10 cellular contexts compared by ENCODE assay signal in the genomic region with DNA sequence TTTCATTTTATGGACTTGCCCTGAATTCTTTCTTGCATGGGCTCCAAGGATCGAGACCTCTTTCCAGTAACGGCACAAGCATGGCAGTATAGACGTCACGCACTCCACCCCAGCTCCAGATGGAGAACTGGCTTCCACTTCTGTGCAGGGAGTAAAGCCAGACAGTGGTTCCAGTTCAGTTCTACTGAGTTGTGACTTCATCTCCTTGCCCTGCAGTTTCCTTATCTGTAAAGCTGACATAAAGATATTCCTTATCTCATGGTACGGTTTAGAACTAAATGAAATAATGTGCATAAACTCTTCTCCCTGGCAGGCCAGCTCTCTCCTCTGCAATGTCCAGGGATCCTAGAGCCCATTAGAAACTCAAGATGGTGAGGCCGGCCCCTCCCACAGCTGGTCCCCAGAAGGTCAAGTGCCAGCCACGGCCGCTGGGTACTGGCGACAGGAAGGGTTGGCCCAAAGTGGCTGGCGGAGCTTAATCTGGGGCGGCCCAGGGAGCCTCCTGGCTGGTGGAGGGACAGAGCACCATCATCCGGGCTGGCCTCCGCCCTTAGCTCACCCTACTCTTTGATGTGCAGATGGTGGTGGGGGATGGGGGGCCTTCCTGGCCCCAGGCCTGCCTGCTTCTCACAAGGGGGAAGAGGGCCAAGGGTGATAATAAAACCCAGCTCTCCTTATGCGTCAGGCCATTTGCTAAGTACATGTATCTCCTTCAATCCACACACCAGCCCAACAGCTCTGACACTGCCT. TPM values are rescaled to one million over a fixed set of nuclear protein-coding genes. Genes with fewer than 3 reads are reported as not detected.
A peak's percentile ranks its signal among the peaks of the same experiment; 100 is the strongest.
DNase-seq lines count a peak whose midpoint lies in the region; ATAC-seq and TF ChIP-seq lines count a peak whose summit lies in the region.
"Had no signal": no experiment of that assay in that cellular context is flagged by ENCODE, and none has a peak within 500 bp of the region (broad histone marks: within the 10 kb centered on the region; RNA-seq: fewer than 3 reads in every experiment).

No MANE protein-coding gene starts in this region.

- CTCF ChIA-PET in HEK293T (lab: Yijun Ruan, JAX) = interaction anchor here (1.1 to 2.7 kb wide), 2 partner anchors 22 to 92 kb away, joined by 3 to 9 read pairs; no protein-coding TSS in a partner anchor

- DNase-seq in activated CD4-positive, alpha-beta T cell treated with anti-CD3 and anti-CD28 coated beads, Interleukin-2, amount 10 ng/mL, durations not matched to agents 24 days and 14 days = no peak
- no peak for DNase-seq in activated CD4-positive, alpha-beta T cell treated with anti-CD3 and anti-CD28 coated beads for 4 hours
- DNase-seq in WERI-Rb-1 = peak; percentile 97
- no peak for DNase-seq in left cardiac atrium
- DNase-seq in type B pancreatic cell (ENCODE audit: extremely low spot score, unreplicated experiment) = no peak
- DNase-seq in NCI-H2196 (lab: John Stamatoyannopoulos, UW; ENCODE audit: unreplicated experiment) = no peak
- no peak for DNase-seq in HEK293T (ENCODE audit: extremely low spot score)

- H3K9me3 ChIP-seq in WERI-Rb-1 (ENCODE audit: severe bottlenecking) = peaks cover 6% of the 10 kb centered on the region

- H3K27me3 ChIP-seq in WERI-Rb-1 (ENCODE audit: insufficient read depth, low read depth, severe bottlenecking) = no peaks in the 10 kb centered on the region

- ATAC-seq in left cardiac atrium (peak; percentile 61 to 78), HG03520 (IDR thresholded peaks at IDR 0.05; ENCODE audit: unreplicated experiment) (no peak)

- intact Hi-C loops in activated CD4-positive, alpha-beta T cell treated with anti-CD3 and anti-CD28 coated beads, Interleukin-2, amount 10 ng/mL, durations not matched to agents 24 days and 14 days (cut with micrococcal nuclease) = no loop called here
- intact Hi-C loops in left cardiac atrium (cut with DNase I) = no loop called here

- H3K4me3 ChIP-seq in WERI-Rb-1 (ENCODE audit: low read depth, low read length) = no peak overlapping the region
- H3K4me3 ChIP-seq: A549 had no signal

- H3K27me3 Mint-ChIP-seq in activated CD4-positive, alpha-beta T cell treated with anti-CD3 and anti-CD28 coated beads, Interleukin-2, amount 10 ng/mL, durations not matched to agents 24 days and 14 days = peaks cover 9% of the 10 kb centered on the region
- no peaks in the 10 kb centered on the region for H3K27me3 Mint-ChIP-seq in type B pancreatic cell

- POLR2A ChIA-PET in HEK293T (lab: Yijun Ruan, JAX) = interaction anchor here (1.1 kb wide), 1 partner anchor 16 kb away, joined by 3 read pairs; no protein-coding TSS in a partner anchor

- H3K9me3 Mint-ChIP-seq in activated CD4-positive, alpha-beta T cell treated with anti-CD3 and anti-CD28 coated beads, Interleukin-2, amount 10 ng/mL, durations not matched to agents 24 days and 14 days = peaks cover 7% of the 10 kb centered on the region
- peaks cover 6% of the 10 kb centered on the region for H3K9me3 Mint-ChIP-seq in type B pancreatic cell

- no peaks in the 10 kb centered on the region for H3K36me3 ChIP-seq in WERI-Rb-1

- no peak overlapping the region for H3K4me3 Mint-ChIP-seq in activated CD4-positive, alpha-beta T cell treated with anti-CD3 and anti-CD28 coated beads, Interleukin-2, amount 10 ng/mL, durations not matched to agents 24 days and 14 days
- no peak overlapping the region for H3K4me3 Mint-ChIP-seq in type B pancreatic cell

- H3K27ac Mint-ChIP-seq in activated CD4-positive, alpha-beta T cell treated with anti-CD3 and anti-CD28 coated beads, Interleukin-2, amount 10 ng/mL, durations not matched to agents 24 days and 14 days = peak overlapping the region; percentile 49
- peak overlapping the region; percentile 57 for H3K27ac Mint-ChIP-seq in type B pancreatic cell

- peak overlapping the region; percentile 91 for H3K27ac ChIP-seq in WERI-Rb-1

- H3K36me3 Mint-ChIP-seq in activated CD4-positive, alpha-beta T cell treated with anti-CD3 and anti-CD28 coated beads, Interleukin-2, amount 10 ng/mL, durations not matched to agents 24 days and 14 days (ENCODE audit: low read depth) = no peaks in the 10 kb centered on the region
- H3K36me3 Mint-ChIP-seq in type B pancreatic cell = no peaks in the 10 kb centered on the region

- no peak for TF ChIP-seq CTCF in WERI-Rb-1 (IDR thresholded peaks at IDR 0.05; ENCODE audit: low read depth, low read length)
- TF ChIP-seq CTCF in type B pancreatic cell (conservative IDR thresholded peaks at IDR 0.05) = no peak

- H3K4me1 Mint-ChIP-seq in activated CD4-positive, alpha-beta T cell treated with anti-CD3 and anti-CD28 coated beads, Interleukin-2, amount 10 ng/mL, durations not matched to agents 24 days and 14 days = peaks cover 13% of the 10 kb centered on the region
- peaks cover 8% of the 10 kb centered on the region for H3K4me1 Mint-ChIP-seq in type B pancreatic cell (ENCODE audit: unreplicated experiment)

TF ChIP-seq in HEK293T, 16 proteins besides CTCF, POLR2A, EP300 and RAD21:
- TF ChIP-seq SP1 (IDR thresholded peaks at IDR 0.05) (no peak), LEF1 (IDR thresholded peaks at IDR 0.05; ENCODE audit: borderline replicate concordance) (no peak), CTBP1 (IDR thresholded peaks at IDR 0.05; ENCODE audit: borderline replicate concordance) (no peak), ELF4 (IDR thresholded peaks at IDR 0.05) (no peak)

RNA-seq across cellular contexts. Expression of a gene that starts 7.2 kb away (rescaled TPM):
- 0.24 TPM in 1 of 2 replicates, not detected in the other for total RNA-seq in activated CD4-positive, alpha-beta T cell treated with anti-CD3 and anti-CD28 coated beads, Interleukin-2, amount 10 ng/mL, durations not matched to agents 24 days and 14 days
- total RNA-seq in left cardiac atrium (under 1 TPM; 0.16 to 0.56 TPM), type B pancreatic cell (ENCODE audit: low replicate concordance) (not detected in 2 replicates)
- total RNA-seq: frontal cortex had no signal

RNA-seq across cellular contexts. Expression of a gene that starts 31.4 kb away (rescaled TPM):
- 0.80 and 0.89 TPM in 2 replicates for total RNA-seq in activated CD4-positive, alpha-beta T cell treated with anti-CD3 and anti-CD28 coated beads, Interleukin-2, amount 10 ng/mL, durations not matched to agents 24 days and 14 days
- total RNA-seq in left cardiac atrium = 10 to 100 TPM in 1 of 2 donors, 1 to 10 TPM in 1; 5.6 to 21.0 TPM
- total RNA-seq in type B pancreatic cell (ENCODE audit: low replicate concordance) = 56.3 and 206 TPM in 2 replicates

RNA-seq across cellular contexts. Expression of a gene that starts 32.2 kb away (rescaled TPM):
- total RNA-seq in activated CD4-positive, alpha-beta T cell treated with anti-CD3 and anti-CD28 coated beads, Interleukin-2, amount 10 ng/mL, durations not matched to agents 24 days and 14 days = 5.6 and 7.3 TPM in 2 replicates
- 10 to 100 TPM in 1 of 2 donors, 1 to 10 TPM in 1; 4.7 to 10.5 TPM for total RNA-seq in left cardiac atrium
- total RNA-seq in type B pancreatic cell (ENCODE audit: low replicate concordance) = 2.1 and 2.2 TPM in 2 replicates
